8 cellular contexts compared by ENCODE assay signal in genomic region chr12:49089831-49090773, GRCh38. TPM values are rescaled to one million over a fixed set of nuclear protein-coding genes. Genes with fewer than 3 reads are reported as not detected.
DNase-seq lines count a peak whose midpoint lies in the region; ATAC-seq lines count a peak whose summit lies in the region.

No MANE protein-coding gene starts in this region.

- H3K9ac ChIP-seq in ES-I3 (ENCODE audit: low read depth, low read length) (peak overlapping the region; percentile 16; the same call in 1 of the 2 replicates), iPS-18a (ENCODE audit: low read length) (no peak overlapping the region)

- H3K9me3 Mint-ChIP-seq in activated naive CD8-positive, alpha-beta T cell treated with anti-CD3 and anti-CD28 coated beads, Interleukin-2, amount 10 ng/mL, durations not matched to agents 7 days and 5 days, result no peaks in the 10 kb centered on the region

- ATAC-seq in activated naive CD8-positive, alpha-beta T cell treated with anti-CD3 and anti-CD28 coated beads, Interleukin-2, amount 10 ng/mL, durations not matched to agents 7 days and 5 days (ENCODE audit: low read depth), result peak; percentile 19
- ATAC-seq in GM18867 (IDR thresholded peaks at IDR 0.05; ENCODE audit: unreplicated experiment), result no peak
- ATAC-seq in GM21367 (IDR thresholded peaks at IDR 0.05; ENCODE audit: unreplicated experiment), result no peak

- H3K36me3 ChIP-seq in ES-I3 (ENCODE audit: insufficient read depth, low read length) (no peaks in the 10 kb centered on the region), iPS-18a (ENCODE audit: control insufficient read depth, low read depth, low read length) (no peaks in the 10 kb centered on the region)

- H3K9me3 ChIP-seq in ES-I3 (ENCODE audit: control insufficient read depth, insufficient read depth, low read length) (no peaks in the 10 kb centered on the region), iPS-18a (ENCODE audit: control insufficient read depth, low read depth, low read length) (no peaks in the 10 kb centered on the region)

- H3K4me1 Mint-ChIP-seq in activated naive CD8-positive, alpha-beta T cell treated with anti-CD3 and anti-CD28 coated beads, Interleukin-2, amount 10 ng/mL, durations not matched to agents 7 days and 5 days, result peaks cover 53% of the 10 kb centered on the region

- peaks cover 92% of the 10 kb centered on the region for H3K27me3 ChIP-seq in iPS-18a (ENCODE audit: control insufficient read depth, insufficient read depth, low read length)

- H3K4me1 ChIP-seq in ES-I3 (ENCODE audit: insufficient read depth, low read length), result peaks cover 14% of the 10 kb centered on the region; the same call in 1 of the 2 replicates
- H3K4me1 ChIP-seq in iPS-18a (ENCODE audit: control insufficient read depth, low read depth, low read length), result peaks cover 13% of the 10 kb centered on the region

- peaks cover 57% of the 10 kb centered on the region for H3K27me3 Mint-ChIP-seq in activated naive CD8-positive, alpha-beta T cell treated with anti-CD3 and anti-CD28 coated beads, Interleukin-2, amount 10 ng/mL, durations not matched to agents 7 days and 5 days

- H3K27ac ChIP-seq in iPS-18a (ENCODE audit: low read length), result no peak overlapping the region

- H3K27ac Mint-ChIP-seq in activated naive CD8-positive, alpha-beta T cell treated with anti-CD3 and anti-CD28 coated beads, Interleukin-2, amount 10 ng/mL, durations not matched to agents 7 days and 5 days, result no peak overlapping the region

- POLR2A ChIA-PET in activated naive CD8-positive, alpha-beta T cell treated with anti-CD3 and anti-CD28 coated beads, Interleukin-2, amount 10 ng/mL, durations not matched to agents 7 days and 5 days (lab: Charles Lee), result interaction anchor here (0.8 to 2.1 kb wide), 4 partner anchors 10 to 41 kb away, joined by 3 to 7 read pairs (median 4); partner anchors contain the start of gene TUBA1B

- peak overlapping the region; percentile 74 for H3K4me3 Mint-ChIP-seq in activated naive CD8-positive, alpha-beta T cell treated with anti-CD3 and anti-CD28 coated beads, Interleukin-2, amount 10 ng/mL, durations not matched to agents 7 days and 5 days

- DNase-seq in NCI-H2227 (lab: John Stamatoyannopoulos, UW; ENCODE audit: unreplicated experiment), result peak; percentile 46
- peak; percentile 68 for DNase-seq in activated naive CD8-positive, alpha-beta T cell treated with anti-CD3 and anti-CD28 coated beads, Interleukin-2, amount 10 ng/mL, durations not matched to agents 7 days and 5 days
- DNase-seq in stimulated activated CD4-positive, alpha-beta T cell treated with anti-CD3 and anti-CD28 coated beads, Interleukin-2, amount 100 ng/mL, for 24 hours, result peak; percentile 40 to 54
- no peak for DNase-seq in SW 1271 (lab: John Stamatoyannopoulos, UW)

- peak overlapping the region; percentile 28 for H3K4me3 ChIP-seq in iPS-18a (ENCODE audit: low read length)

- H3K36me3 Mint-ChIP-seq in activated naive CD8-positive, alpha-beta T cell treated with anti-CD3 and anti-CD28 coated beads, Interleukin-2, amount 10 ng/mL, durations not matched to agents 7 days and 5 days, result peaks cover 2% of the 10 kb centered on the region

RNA-seq across cellular contexts. Expression of gene DHH, which starts 4.5 kb away (rescaled TPM):
- under 1 TPM; 0.11 to 0.25 TPM for total RNA-seq in activated naive CD8-positive, alpha-beta T cell treated with anti-CD3 and anti-CD28 coated beads, Interleukin-2, amount 10 ng/mL, durations not matched to agents 7 days and 5 days

RNA-seq across cellular contexts. Expression of gene RHEBL1, which starts 20.3 kb away (rescaled TPM):
- total RNA-seq in activated naive CD8-positive, alpha-beta T cell treated with anti-CD3 and anti-CD28 coated beads, Interleukin-2, amount 10 ng/mL, durations not matched to agents 7 days and 5 days, result 1 to 10 TPM; 8.0 to 9.7 TPM

RNA-seq across cellular contexts. Expression of gene LMBR1L, which starts 20.5 kb away (rescaled TPM):
- total RNA-seq in activated naive CD8-positive, alpha-beta T cell treated with anti-CD3 and anti-CD28 coated beads, Interleukin-2, amount 10 ng/mL, durations not matched to agents 7 days and 5 days, result 100 to 1,000 TPM; 111 to 112 TPM

RNA-seq across cellular contexts. Expression of gene KMT2D, which starts 29.5 kb away (rescaled TPM):
- total RNA-seq in activated naive CD8-positive, alpha-beta T cell treated with anti-CD3 and anti-CD28 coated beads, Interleukin-2, amount 10 ng/mL, durations not matched to agents 7 days and 5 days, result 100 to 1,000 TPM; 123 to 129 TPM

RNA-seq across cellular contexts. Expression of gene TUBA1B, which starts 41.1 kb away (rescaled TPM):
- total RNA-seq in activated naive CD8-positive, alpha-beta T cell treated with anti-CD3 and anti-CD28 coated beads, Interleukin-2, amount 10 ng/mL, durations not matched to agents 7 days and 5 days, result 1,000 to 10,000 TPM; 1,302 to 1,389 TPM

Comparison
In these comparisons a context has a peak if more than half of its experiments do, and no peak if none do; other contexts are left out.
1. DNase-seq: peak in NCI-H2227 (single experiment), activated naive CD8-positive, alpha-beta T cell treated with anti-CD3 and anti-CD28 coated beads, Interleukin-2, amount 10 ng/mL, durations not matched to agents 7 days and 5 days (single experiment) and stimulated activated CD4-positive, alpha-beta T cell treated with anti-CD3 and anti-CD28 coated beads, Interleukin-2, amount 100 ng/mL, for 24 hours (2 of 2); none in SW 1271 (0 of 2).